Comparison of ENCODE assay signal across 13 cellular contexts in genomic region chr20:58634818-58635665, GRCh38. TPM values are rescaled to one million over a fixed set of nuclear protein-coding genes. Genes with fewer than 3 reads are reported as not detected.
A peak's percentile ranks its signal among the peaks of the same experiment; 100 is the strongest.
DNase-seq lines count a peak whose midpoint lies in the region; ATAC-seq and TF ChIP-seq lines count a peak whose summit lies in the region.
"Had no signal": no experiment of that assay in that cellular context is flagged by ENCODE, and none has a peak within 500 bp of the region (broad histone marks: within the 10 kb centered on the region; RNA-seq: fewer than 3 reads in every experiment).

No MANE protein-coding gene starts in this region.

- no peaks in the 10 kb centered on the region for H3K4me1 ChIP-seq in hepatocyte (ENCODE audit: insufficient read depth)

- WGBS in hepatocyte (ENCODE audit: low lambda C conversion rate, missing lambda C conversion rate): 79% methylated on average over 28 of the region's 28 CpGs

- H2AFZ ChIP-seq in hepatocyte: no peak overlapping the region

- no peaks in the 10 kb centered on the region for H3K27me3 ChIP-seq in hepatocyte
- H3K27me3 ChIP-seq in MG63: no peaks in the 10 kb centered on the region

- no peak overlapping the region for H3K4me2 ChIP-seq in hepatocyte

- no peak overlapping the region for H3K27ac ChIP-seq in hepatocyte
- H3K27ac ChIP-seq: HL-60, spleen had no signal

- peak; percentile 49 for ATAC-seq in GM19043 (IDR thresholded peaks at IDR 0.05; ENCODE audit: low read depth, unreplicated experiment)
- ATAC-seq in HG03521 (IDR thresholded peaks at IDR 0.05; ENCODE audit: unreplicated experiment): no peak

- no peak for TF ChIP-seq CTCF in hepatocyte (IDR thresholded peaks at IDR 0.05; ENCODE audit: poor library complexity)

- H3K4me3 ChIP-seq in hepatocyte (no peak overlapping the region), MG63 (no peak overlapping the region)

- H4K20me1 ChIP-seq in hepatocyte (ENCODE audit: insufficient read depth, poor library complexity, severe bottlenecking): no peaks in the 10 kb centered on the region

- H3K9me2 ChIP-seq in hepatocyte (replicated peaks; ENCODE audit: insufficient read depth): no peaks in the 10 kb centered on the region

- no peaks in the 10 kb centered on the region for H3K36me3 ChIP-seq in hepatocyte (replicated peaks; ENCODE audit: insufficient read depth, low read depth)
- H3K36me3 ChIP-seq in MG63: no peaks in the 10 kb centered on the region
- H3K36me3 ChIP-seq: spleen had no signal

- H3K9me3 ChIP-seq in hepatocyte (ENCODE audit: low read depth) (no peaks in the 10 kb centered on the region), MG63 (no peaks in the 10 kb centered on the region)
- H3K9me3 ChIP-seq: spleen had no signal

- H3K79me2 ChIP-seq in hepatocyte: no peaks in the 10 kb centered on the region

- DNase-seq in activated CD4-positive, alpha-beta T cell treated with anti-CD3 and anti-CD28 coated beads, Interleukin-2, amount 50 U/mL, for 48 hours: peak; percentile 57 to 65
- DNase-seq in hepatocyte (ENCODE audit: low spot score) (peak; percentile 28), germinal center (ENCODE audit: low spot score) (no peak), OCI-M2 (lab: John Stamatoyannopoulos, UW; ENCODE audit: unreplicated experiment) (no peak), MG63 (no peak)
- DNase-seq in stimulated activated CD8-positive, alpha-beta memory T cell treated with anti-CD3 and anti-CD28 coated beads, Interleukin-4, amount 100 ng/mL, for 48 hours: peak; percentile 66
- DNase-seq: anterior cingulate cortex, erythroblast, mammary epithelial cell, spleen had no signal

RNA-seq across cellular contexts. Expression of gene STX16, which starts 16.0 kb away (rescaled TPM):
- total RNA-seq in hepatocyte: 23.2 and 28.5 TPM in 2 replicates
- polyA plus RNA-seq in hepatocyte: 39.9 and 41.8 TPM in 2 replicates
- 30.4 and 45.4 TPM in 2 replicates for total RNA-seq in MG63 (2014; rRNA removed; shearing (Covaris generic); ENCODE audit: low replicate concordance)

RNA-seq across cellular contexts. Expression of gene NPEPL1, which starts 57.6 kb away (rescaled TPM):
- total RNA-seq in hepatocyte: 15.2 and 15.4 TPM in 2 replicates
- 42.3 and 46.0 TPM in 2 replicates for polyA plus RNA-seq in hepatocyte
- 44.7 and 46.2 TPM in 2 replicates for total RNA-seq in MG63 (2014; rRNA removed; shearing (Covaris generic); ENCODE audit: low replicate concordance)

Comparison
In these comparisons a context has a peak if more than half of its experiments do, and no peak if none do; other contexts are left out.
1. DNase-seq: peak in activated CD4-positive, alpha-beta T cell treated with anti-CD3 and anti-CD28 coated beads, Interleukin-2, amount 50 U/mL, for 48 hours (2 of 2), hepatocyte (single experiment) and stimulated activated CD8-positive, alpha-beta memory T cell treated with anti-CD3 and anti-CD28 coated beads, Interleukin-4, amount 100 ng/mL, for 48 hours (single experiment); none in germinal center (single experiment), OCI-M2 (single experiment) and MG63 (single experiment).